28 cellular contexts compared by ENCODE assay signal in the genomic region with DNA sequence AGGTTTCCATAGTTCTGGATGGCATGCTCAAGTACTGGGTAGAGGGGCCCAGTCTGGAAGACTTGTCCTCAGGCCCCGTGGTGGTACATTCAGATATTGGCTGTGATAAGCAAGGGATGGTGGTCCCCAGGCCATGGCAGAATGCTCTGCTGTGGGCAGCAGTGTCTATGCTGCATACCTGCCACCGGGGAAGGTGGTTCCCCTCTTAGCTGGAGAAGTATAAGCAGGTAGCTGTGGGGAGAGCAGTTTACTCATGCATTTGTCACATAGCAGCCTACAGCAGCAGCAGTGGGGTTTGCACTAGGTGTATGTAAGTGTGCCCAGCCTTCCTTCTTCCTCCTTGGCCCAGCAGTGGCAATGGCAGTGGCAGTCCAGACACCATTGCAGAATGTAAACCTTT.
"Had no signal": no experiment of that assay in that cellular context is flagged by ENCODE, and none has a peak within 500 bp of the region (broad histone marks: within the 10 kb centered on the region; RNA-seq: fewer than 3 reads in every experiment).

No MANE protein-coding gene starts in this region.

- H3K4me3 ChIP-seq: MG63, SK-N-MC had no signal

- H3K27me3 ChIP-seq: MG63 had no signal

- FAIRE-seq: astrocyte, TTC549 had no signal

- DNase-seq: activated CD4-positive, alpha-beta memory T cell treated with anti-CD3 and anti-CD28 coated beads for 36 hours; activated CD4-positive, alpha-beta T cell treated with anti-CD3 and anti-CD28 coated beads, Interleukin-2, amount 10 ng/mL, durations not matched to agents 7 days and 5 days; activated CD4-positive, CD25-positive, alpha-beta regulatory T cell; activated CD8-positive, alpha-beta memory T cell treated with anti-CD3 and anti-CD28 coated beads for 24 hours; activated effector memory CD4-positive, alpha-beta T cell treated with anti-CD3 and anti-CD28 coated beads, Interleukin-2, amount 50 U/mL, for 16 hours; activated naive CD4-positive, alpha-beta T cell treated with Interleukin-2 at 50 U/mL for 16 hours; activated T-cell treated with anti-CD3 and anti-CD28 coated beads, Interleukin-2, amount 50 U/mL, for 4 hours; amygdala; MG63; MV-4-11; NCI-H1092 treated with DMSO at 0.1 percent for 48 hours; NCI-H1417 treated with DMSO at 0.1 percent for 48 hours; NCI-H1694; NCI-H2029; NCI-H2107; NCI-H226; NCI-H526 treated with DMSO at 0.1 percent for 48 hours; NCI-H82; RPMI8226; T-cell; T-helper 2 cell; T1000 had no signal

- ATAC-seq: activated naive CD4-positive, alpha-beta T cell treated with anti-CD3 and anti-CD28 coated beads, Interleukin-2, amount 50 U/mL, for 72 hours; activated T-cell treated with anti-CD3 and anti-CD28 coated beads, Interleukin-2, amount 50 U/mL, for 4 hours; Panc1; Right ventricle myocardium inferior; T-cell had no signal

- H3K9me3 ChIP-seq: MG63 had no signal

- H3K27ac ChIP-seq: SK-N-MC had no signal

- H3K36me3 ChIP-seq: MG63 had no signal
